Comparison of ENCODE assay signal across 9 cellular contexts in genomic region chr5:67094476-67095300, GRCh38.
DNase-seq lines count a peak whose midpoint lies in the region; ATAC-seq and TF ChIP-seq lines count a peak whose summit lies in the region.
"Had no signal": no experiment of that assay in that cellular context is flagged by ENCODE, and none has a peak within 500 bp of the region (broad histone marks: within the 10 kb centered on the region; RNA-seq: fewer than 3 reads in every experiment).

No MANE protein-coding gene starts in this region.

- TF ChIP-seq EP300 in tibial nerve (IDR thresholded peaks at IDR 0.05): no peak

- no peaks in the 10 kb centered on the region for H3K9me3 ChIP-seq in lung (ENCODE audit: control insufficient read depth in 2 of 2, insufficient read depth in 1 of 2, low read length in 1 of 2)
- H3K9me3 ChIP-seq in tibial nerve: no peaks in the 10 kb centered on the region

- no peak for TF ChIP-seq POLR2A in tibial nerve (IDR thresholded peaks at IDR 0.05)

- TF ChIP-seq CTCF in epithelial cell of esophagus (IDR thresholded peaks at IDR 0.05; ENCODE audit: insufficient read depth, low read depth, low read length, missing control alignments) (no peak), lung (IDR thresholded peaks at IDR 0.05; ENCODE audit: control extremely low read depth, extremely low read depth) (no peak), tibial nerve (IDR thresholded peaks at IDR 0.05) (no peak)

- H3K27ac ChIP-seq in lung (ENCODE audit: low read depth in 1 of 2, low read length in 1 of 2) (peak overlapping the region; percentile 83 to 88), tibial nerve (peak overlapping the region in 3 of 4 donors; percentile 56 to 65 (median 58))

- WGBS in lung, 2 donors: 70 to 80% methylated on average over 4 of the region's 4 CpGs
- 41 to 68% methylated on average over 4 of the region's 4 CpGs for WGBS in tibial nerve, 2 donors

- ATAC-seq in lung (ENCODE audit: insufficient read depth, low FRiP score): peak; percentile 28
- ATAC-seq in GM21515 (IDR thresholded peaks at IDR 0.05; ENCODE audit: unreplicated experiment): no peak

- H3K36me3 ChIP-seq in lung (ENCODE audit: control insufficient read depth in 2 of 2, insufficient read depth in 2 of 2, low read length in 2 of 2) (peaks cover 3 to 10% of the 10 kb centered on the region in 2 donors), tibial nerve (no peaks in the 10 kb centered on the region)

- no peak overlapping the region for H3K4me3 ChIP-seq in epithelial cell of esophagus (ENCODE audit: low read length)
- H3K4me3 ChIP-seq in lung: no peak overlapping the region
- H3K4me3 ChIP-seq in tibial nerve: no peak overlapping the region

- H3K27me3 ChIP-seq in lung (ENCODE audit: control insufficient read depth, insufficient read depth) (no peaks in the 10 kb centered on the region), tibial nerve (no peaks in the 10 kb centered on the region)

- peaks cover 2 to 34% of the 10 kb centered on the region in 2 donors for H3K4me1 ChIP-seq in lung (ENCODE audit: control insufficient read depth in 2 of 2, insufficient read depth in 2 of 2, low read length in 2 of 2)
- H3K4me1 ChIP-seq in tibial nerve: peaks cover 0 to 36% (median 12%) of the 10 kb centered on the region in 4 donors

- peak; percentile 88 for DNase-seq in NCI-H69 (lab: John Stamatoyannopoulos, UW)
- peak; percentile 74 for DNase-seq in epithelial cell of esophagus (ENCODE audit: low read depth)
- DNase-seq in lung (ENCODE audit: low spot score): no peak
- DNase-seq in tibial nerve (ENCODE audit: low spot score in 2 of 2): peak in 1 of 2 donors; percentile 17
- DNase-seq in RPMI8226: no peak
- DNase-seq in NCI-H2171 (lab: John Stamatoyannopoulos, UW): no peak
- DNase-seq in cerebellar nuclear complex (lab: John Stamatoyannopoulos, UW): no peak
- DNase-seq: Kasumi-1 had no signal

Comparison
In these comparisons a context has a peak if more than half of its experiments do, and no peak if none do; other contexts are left out.
1. DNase-seq: peak in NCI-H69 (single experiment) and epithelial cell of esophagus (single experiment); none in lung (single experiment), RPMI8226 (single experiment), NCI-H2171 (single experiment) and cerebellar nuclear complex (0 of 2).